18 cellular contexts compared by ENCODE assay signal in genomic region chr13:110400786-110401533, GRCh38.
DNase-seq lines count a peak whose midpoint lies in the region; ATAC-seq, FAIRE-seq and TF ChIP-seq lines count a peak whose summit lies in the region.
"Had no signal": no experiment of that assay in that cellular context is flagged by ENCODE, and none has a peak within 500 bp of the region (broad histone marks: within the 10 kb centered on the region; RNA-seq: fewer than 3 reads in every experiment).

No MANE protein-coding gene starts in this region.

- intact Hi-C loops in IMR-90 (cut with micrococcal nuclease) (no loop called here), endothelial cell of umbilical vein (cut with micrococcal nuclease) (no loop called here), tibial artery (cut with DNase I; ENCODE audit: low total_unique reads) (no loop called here)
- intact Hi-C loops in CD8-positive, alpha-beta T cell (cut with DNase I, micrococcal nuclease): no loop called here

- CTCF ChIA-PET in IMR-90 (lab: Yijun Ruan, JAX) (interaction anchor here (0.8 kb wide), 1 partner anchor 96 kb away, joined by 3 read pairs; no protein-coding TSS in a partner anchor), endothelial cell of umbilical vein (lab: Charles Lee) (interaction anchor here (0.8 to 1.6 kb wide), 5 partner anchors 8 to 55 kb away, joined by 3 to 4 read pairs (median 3); no protein-coding TSS in a partner anchor)
- CTCF ChIA-PET in CD8-positive, alpha-beta T cell (lab: Charles Lee): interaction anchor here (1.2 to 1.4 kb wide), 2 partner anchors 10 to 11 kb away, joined by 4 to 6 read pairs; no protein-coding TSS in a partner anchor

- DNase-seq in IMR-90 (peak; percentile 73), endothelial cell of umbilical vein (ENCODE audit: low read depth, low spot score) (no peak), tibial artery (no peak), SHP77 (lab: John Stamatoyannopoulos, UW) (no peak), GM12891 (ENCODE audit: insufficient read length, low spot score) (no peak)
- DNase-seq in CD8-positive, alpha-beta T cell: no peak
- DNase-seq: activated CD4-positive, alpha-beta T cell treated with anti-CD3 and anti-CD28 coated beads, Interleukin-2, amount 10 ng/mL, durations not matched to agents 24 days and 14 days; activated T-cell treated with anti-CD3 and anti-CD28 coated beads, Interleukin-2, amount 50 U/mL, for 48 hours; aorta; endodermal cell; Karpas-422; mesendoderm; NCI-H146; NCI-H69; RPMI8226; stimulated activated CD4-positive, alpha-beta T cell treated with anti-CD3 and anti-CD28 coated beads, Interleukin-2, amount 100 ng/mL, for 48 hours; T-helper 2 cell had no signal

- BruUV-seq in IMR-90 (replicated peaks; lab: Mats Ljungman, UMichigan): no TSS peak
- no TSS peak for BruUV-seq in endothelial cell of umbilical vein (replicated peaks; lab: Mats Ljungman, UMichigan)

- peaks cover 32 to 70% of the 10 kb centered on the region in 2 experiments for H3K79me1 ChIP-seq in IMR-90 (ENCODE audit: low read depth in 1 of 2, low read length in 2 of 2)

- H3K4me1 Mint-ChIP-seq in CD8-positive, alpha-beta T cell (ENCODE audit: low read depth): no peaks in the 10 kb centered on the region

- H2BK15ac ChIP-seq in IMR-90 (ENCODE audit: low read depth, low read length): peak overlapping the region; percentile 89; the same call in 2 of the 3 replicates

- no peak overlapping the region for H3K4me3 Mint-ChIP-seq in CD8-positive, alpha-beta T cell
- H3K4me3 Mint-ChIP-seq: activated CD4-positive, alpha-beta T cell treated with anti-CD3 and anti-CD28 coated beads, Interleukin-2, amount 10 ng/mL, durations not matched to agents 24 days and 14 days; endodermal cell had no signal

- H3K9ac ChIP-seq in IMR-90 (ENCODE audit: low read depth, low read length) (no peak overlapping the region), endothelial cell of umbilical vein (replicated peaks; ENCODE audit: extremely low read depth, insufficient read depth, low read length) (no peak overlapping the region), muscle layer of colon (ENCODE audit: low read length) (no peak overlapping the region)

- in situ Hi-C loops in IMR-90 (cut with MboI; ENCODE audit: low sequenced_read_pairs): no loop called here

- H4K91ac ChIP-seq in IMR-90 (ENCODE audit: insufficient read depth, low read depth, low read length): peak overlapping the region; percentile 64

- H2BK5ac ChIP-seq in IMR-90 (ENCODE audit: low read depth, low read length, poor library complexity, severe bottlenecking): peak overlapping the region; percentile 99

- H4K20me1 ChIP-seq in IMR-90 (ENCODE audit: insufficient read depth, low read length): 0 out of 2 replicates have a peak, but pooled peaks cover 4% of the 10 kb centered on the region
- no peaks in the 10 kb centered on the region for H4K20me1 ChIP-seq in endothelial cell of umbilical vein (replicated peaks; ENCODE audit: control insufficient read depth, extremely low read depth, insufficient read depth, low read length)

- peak overlapping the region; percentile 72; the same call in 1 of the 2 replicates for H3K18ac ChIP-seq in IMR-90 (ENCODE audit: low read depth, low read length)

- no peak overlapping the region for H3K27ac Mint-ChIP-seq in CD8-positive, alpha-beta T cell
- H3K27ac Mint-ChIP-seq: activated CD4-positive, alpha-beta T cell treated with anti-CD3 and anti-CD28 coated beads, Interleukin-2, amount 10 ng/mL, durations not matched to agents 24 days and 14 days; endodermal cell had no signal

- H3K4me3 ChIP-seq in IMR-90 (ENCODE audit: insufficient read depth, low read depth, low read length): no peak overlapping the region
- H3K4me3 ChIP-seq in endothelial cell of umbilical vein (replicated peaks in 1 of 3; ENCODE audit: insufficient read depth in 1 of 3, low read depth in 1 of 3, low read length in 3 of 3): no peak overlapping the region
- no peak overlapping the region for H3K4me3 ChIP-seq in muscle layer of colon (ENCODE audit: low read depth in 1 of 2, low read length in 2 of 2)
- H3K4me3 ChIP-seq in tibial artery: no peak overlapping the region
- H3K4me3 ChIP-seq in CD8-positive, alpha-beta T cell (ENCODE audit: low read depth, low read length): no peak overlapping the region

- TF ChIP-seq RAD21 in IMR-90 (IDR thresholded peaks at IDR 0.05; ENCODE audit: low read length): no peak

- H3K36me3 Mint-ChIP-seq in CD8-positive, alpha-beta T cell: no peaks in the 10 kb centered on the region

- H2AFZ ChIP-seq in IMR-90 (replicated peaks; ENCODE audit: low read length, poor library complexity) (no peak overlapping the region), endothelial cell of umbilical vein (ENCODE audit: low read depth, low read length) (no peak overlapping the region)

- no CpG with 5 or more reads among the region's 3 CpGs for WGBS in IMR-90 (ENCODE audit: extremely low coverage in 2 of 2, insufficient read length in 1 of 2), 2 experiments

- peak overlapping the region; percentile 60 to 91; a peak in 2 of 4 replicates for H4K8ac ChIP-seq in IMR-90 (ENCODE audit: low read depth in 2 of 2, low read length in 2 of 2)

- H3K79me2 ChIP-seq in endothelial cell of umbilical vein (ENCODE audit: control insufficient read depth, insufficient read depth, low read length): no peaks in the 10 kb centered on the region

- peak overlapping the region; percentile 83 for H3K14ac ChIP-seq in IMR-90 (replicated peaks; ENCODE audit: low read depth, low read length)

- H3K9me1 ChIP-seq in IMR-90 (ENCODE audit: insufficient read depth, low read length) (peaks cover 26% of the 10 kb centered on the region), endothelial cell of umbilical vein (replicated peaks; ENCODE audit: control insufficient read depth, extremely low read depth, insufficient read depth, low read length) (no peaks in the 10 kb centered on the region)

- no peak overlapping the region for H2AK9ac ChIP-seq in IMR-90 (replicated peaks; ENCODE audit: low read depth, low read length, poor library complexity)

- H3K27ac ChIP-seq in IMR-90 (ENCODE audit: insufficient read depth, low read length): no peak overlapping the region
- H3K27ac ChIP-seq in endothelial cell of umbilical vein (ENCODE audit: insufficient read depth, low read depth, low read length): no peak overlapping the region
- peak overlapping the region; percentile 55 for H3K27ac ChIP-seq in muscle layer of colon (ENCODE audit: low read depth, low read length)
- peak overlapping the region; percentile 87 to 88 for H3K27ac ChIP-seq in tibial artery
- no peak overlapping the region for H3K27ac ChIP-seq in CD8-positive, alpha-beta T cell (ENCODE audit: low read depth, low read length)

- H3K27me3 ChIP-seq in IMR-90 (ENCODE audit: control insufficient read depth, insufficient read depth, low read length): no peaks in the 10 kb centered on the region
- no peaks in the 10 kb centered on the region for H3K27me3 ChIP-seq in endothelial cell of umbilical vein (ENCODE audit: control insufficient read depth in 2 of 2, insufficient read depth in 2 of 2, low read length in 2 of 2)
- H3K27me3 ChIP-seq in muscle layer of colon (ENCODE audit: control insufficient read depth in 1 of 2, insufficient read depth in 2 of 2, low read length in 2 of 2): no peaks in the 10 kb centered on the region
- H3K27me3 ChIP-seq in tibial artery: no peaks in the 10 kb centered on the region
- peaks cover 3% of the 10 kb centered on the region for H3K27me3 ChIP-seq in CD8-positive, alpha-beta T cell (ENCODE audit: insufficient read depth, low read length)

- H3K4ac ChIP-seq in IMR-90 (ENCODE audit: low read depth, low read length): peak overlapping the region; percentile 64; the same call in 1 of the 2 replicates

- peak overlapping the region; percentile 9; the same call in 1 of the 2 replicates for H4K5ac ChIP-seq in IMR-90 (ENCODE audit: low read depth, low read length)

- TF ChIP-seq CTCF in IMR-90 (conservative IDR thresholded peaks at IDR 0.05; ENCODE audit: low read depth, low read length) (no peak), endothelial cell of umbilical vein (IDR thresholded peaks at IDR 0.05; ENCODE audit: extremely low read depth in 1 of 2, insufficient read depth in 1 of 2, low read depth in 1 of 2, low read length in 2 of 2) (no peak), tibial artery (IDR thresholded peaks at IDR 0.05) (no peak)
- no peak for TF ChIP-seq CTCF in CD8-positive, alpha-beta T cell (IDR thresholded peaks at IDR 0.05)

- POLR2A ChIA-PET in IMR-90 (lab: Charles Lee; ENCODE audit: unreplicated experiment) (interaction anchor here (1.1 kb wide), 2 partner anchors 95 to 153 kb away, joined by 5 to 6 read pairs; partner anchors contain the start of gene COL4A1), endothelial cell of umbilical vein (lab: Charles Lee) (no interaction called here)
- POLR2A ChIA-PET in CD8-positive, alpha-beta T cell (lab: Charles Lee): no interaction called here

- no peaks in the 10 kb centered on the region for H3K9me3 Mint-ChIP-seq in CD8-positive, alpha-beta T cell
- H3K9me3 Mint-ChIP-seq: activated CD4-positive, alpha-beta T cell treated with anti-CD3 and anti-CD28 coated beads, Interleukin-2, amount 10 ng/mL, durations not matched to agents 24 days and 14 days; endodermal cell had no signal

- TF ChIP-seq POLR2A in IMR-90 (IDR thresholded peaks at IDR 0.05; ENCODE audit: low read depth, low read length) (0 out of 2 replicates have a peak, but pooled peaks have one; percentile 32), endothelial cell of umbilical vein (IDR thresholded peaks at IDR 0.05; ENCODE audit: low read depth, low read length) (no peak), GM12891 (IDR thresholded peaks at IDR 0.05; ENCODE audit: low read depth, low read length) (no peak)

- H3K56ac ChIP-seq in IMR-90 (ENCODE audit: extremely low read depth, insufficient read depth, low read length): peak overlapping the region; percentile 49; the same call in 1 of the 2 replicates

- H3K36me3 ChIP-seq in IMR-90 (ENCODE audit: control insufficient read depth, insufficient read depth, low read length) (peaks cover 2% of the 10 kb centered on the region; the same call in 1 of the 2 replicates), endothelial cell of umbilical vein (ENCODE audit: control insufficient read depth in 2 of 2, extremely low read depth in 1 of 2, insufficient read depth in 2 of 2, low read length in 2 of 2) (peaks cover 1 to 3% of the 10 kb centered on the region in 2 experiments), muscle layer of colon (ENCODE audit: insufficient read depth, low read length) (peaks cover 10% of the 10 kb centered on the region), tibial artery (peaks cover 0 to 3% (median 0%) of the 10 kb centered on the region in 3 donors)
- no peaks in the 10 kb centered on the region for H3K36me3 ChIP-seq in CD8-positive, alpha-beta T cell (ENCODE audit: insufficient read depth, low read length)

- dilution Hi-C loops in IMR-90 (cut with HindIII; ENCODE audit: low sequenced_read_pairs, unreplicated experiment) (no loop called here), endothelial cell of umbilical vein (cut with MboI; ENCODE audit: extremely low pct_ligation_motif_present, low sequenced_read_pairs) (no loop called here)

- peaks cover 40% of the 10 kb centered on the region for H3K4me1 ChIP-seq in IMR-90 (ENCODE audit: control insufficient read depth, insufficient read depth, low read length)
- peaks cover 10% of the 10 kb centered on the region for H3K4me1 ChIP-seq in endothelial cell of umbilical vein (ENCODE audit: control insufficient read depth, extremely low read depth, insufficient read depth, low read length)
- peaks cover 73% of the 10 kb centered on the region for H3K4me1 ChIP-seq in muscle layer of colon (ENCODE audit: insufficient read depth, low read length)
- peaks cover 0 to 96% (median 67%) of the 10 kb centered on the region in 4 donors for H3K4me1 ChIP-seq in tibial artery
- H3K4me1 ChIP-seq in CD8-positive, alpha-beta T cell (ENCODE audit: insufficient read depth, low read length): no peaks in the 10 kb centered on the region

- peak overlapping the region; percentile 71 for H2BK20ac ChIP-seq in IMR-90 (ENCODE audit: low read depth, low read length)

- peak; percentile 28 for FAIRE-seq in endothelial cell of umbilical vein (lab: Jason Lieb, UNC)
- FAIRE-seq in GM12891 (lab: Jason Lieb, UNC): no peak

- peaks cover 34% of the 10 kb centered on the region for H3K27me3 Mint-ChIP-seq in CD8-positive, alpha-beta T cell (ENCODE audit: low read depth)

- H3K9me3 ChIP-seq in IMR-90 (ENCODE audit: control insufficient read depth, insufficient read depth, low read length) (no peaks in the 10 kb centered on the region), endothelial cell of umbilical vein (replicated peaks; ENCODE audit: control insufficient read depth, insufficient read depth, low read length) (no peaks in the 10 kb centered on the region), muscle layer of colon (ENCODE audit: low read length) (no peaks in the 10 kb centered on the region), tibial artery (no peaks in the 10 kb centered on the region)
- no peaks in the 10 kb centered on the region for H3K9me3 ChIP-seq in CD8-positive, alpha-beta T cell (ENCODE audit: low read length)

- no peak overlapping the region for H3K4me2 ChIP-seq in IMR-90 (ENCODE audit: low read depth, low read length)
- no peak overlapping the region for H3K4me2 ChIP-seq in endothelial cell of umbilical vein (ENCODE audit: insufficient read depth, low read length)

- H2BK120ac ChIP-seq in IMR-90 (ENCODE audit: low read depth, low read length): peak overlapping the region; percentile 78

- no peak for ATAC-seq in IMR-90 (ENCODE audit: low read depth)
- ATAC-seq in CD8-positive, alpha-beta T cell: no peak

- H2AK5ac ChIP-seq in IMR-90 (ENCODE audit: low read depth, low read length): peak overlapping the region; percentile 38

- peak overlapping the region; percentile 53; the same call in 1 of the 2 replicates for H3K23ac ChIP-seq in IMR-90 (ENCODE audit: low read depth, low read length)

Comparison
In these comparisons a context has a peak if more than half of its experiments do, and no peak if none do; other contexts are left out.
1. H3K27ac ChIP-seq: peak in muscle layer of colon (single experiment) and tibial artery (2 of 2); none in IMR-90 (single experiment), endothelial cell of umbilical vein (single experiment) and CD8-positive, alpha-beta T cell (single experiment).